ENCODE assay signal across 1 cellular context in the genomic region with DNA sequence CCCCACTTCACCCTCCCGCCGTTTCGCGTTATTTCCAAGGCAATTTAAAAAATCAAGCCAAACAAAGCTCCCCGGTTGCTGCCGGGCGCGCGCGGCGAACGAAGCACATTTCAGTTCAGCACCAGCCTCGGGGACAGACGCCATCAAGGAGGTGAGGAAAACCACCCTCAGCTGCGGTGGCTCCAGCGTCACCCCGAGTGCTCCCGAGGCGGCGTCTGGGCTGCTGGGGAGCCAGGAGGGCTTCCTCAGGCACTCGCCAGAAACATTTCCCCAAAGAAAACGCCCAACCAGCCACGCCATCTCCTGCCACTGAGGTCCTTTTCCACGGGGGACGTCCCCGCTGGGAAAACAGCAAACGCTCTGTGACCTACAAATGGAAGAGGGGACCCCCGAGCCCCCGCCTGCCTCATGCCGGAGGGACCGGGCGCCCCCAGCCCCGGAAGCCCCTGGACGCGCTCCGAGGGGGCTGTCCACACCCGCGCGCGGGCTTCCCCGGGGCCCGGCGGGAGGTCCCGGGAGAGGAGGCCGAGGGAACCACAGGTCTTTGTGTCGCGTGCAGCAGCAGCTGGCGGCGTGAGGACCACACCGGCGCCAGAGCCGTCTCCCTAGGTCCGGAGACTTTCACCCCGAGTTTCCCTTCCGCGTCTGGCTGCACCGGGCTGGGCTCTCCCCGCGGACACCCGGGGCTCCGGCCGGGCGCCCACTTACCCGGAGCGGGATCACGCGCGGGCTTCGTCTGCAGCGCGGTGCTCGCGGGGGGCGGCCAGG.
TF ChIP-seq lines count a peak whose summit lies in the region.

No MANE protein-coding gene starts in this region.

TF ChIP-seq in HepG2, 621 proteins besides CTCF, POLR2A, EP300 and RAD21 (continued from another document):
- TF ChIP-seq, protein P1, sequence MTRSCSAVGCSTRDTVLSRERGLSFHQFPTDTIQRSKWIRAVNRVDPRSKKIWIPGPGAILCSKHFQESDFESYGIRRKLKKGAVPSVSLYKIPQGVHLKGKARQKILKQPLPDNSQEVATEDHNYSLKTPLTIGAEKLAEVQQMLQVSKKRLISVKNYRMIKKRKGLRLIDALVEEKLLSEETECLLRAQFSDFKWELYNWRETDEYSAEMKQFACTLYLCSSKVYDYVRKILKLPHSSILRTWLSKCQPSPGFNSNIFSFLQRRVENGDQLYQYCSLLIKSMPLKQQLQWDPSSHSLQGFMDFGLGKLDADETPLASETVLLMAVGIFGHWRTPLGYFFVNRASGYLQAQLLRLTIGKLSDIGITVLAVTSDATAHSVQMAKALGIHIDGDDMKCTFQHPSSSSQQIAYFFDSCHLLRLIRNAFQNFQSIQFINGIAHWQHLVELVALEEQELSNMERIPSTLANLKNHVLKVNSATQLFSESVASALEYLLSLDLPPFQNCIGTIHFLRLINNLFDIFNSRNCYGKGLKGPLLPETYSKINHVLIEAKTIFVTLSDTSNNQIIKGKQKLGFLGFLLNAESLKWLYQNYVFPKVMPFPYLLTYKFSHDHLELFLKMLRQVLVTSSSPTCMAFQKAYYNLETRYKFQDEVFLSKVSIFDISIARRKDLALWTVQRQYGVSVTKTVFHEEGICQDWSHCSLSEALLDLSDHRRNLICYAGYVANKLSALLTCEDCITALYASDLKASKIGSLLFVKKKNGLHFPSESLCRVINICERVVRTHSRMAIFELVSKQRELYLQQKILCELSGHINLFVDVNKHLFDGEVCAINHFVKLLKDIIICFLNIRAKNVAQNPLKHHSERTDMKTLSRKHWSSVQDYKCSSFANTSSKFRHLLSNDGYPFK (CRISPR knock-in tag; IDR thresholded peaks at IDR 0.05; ENCODE audit: borderline replicate concordance): peak; percentile 58; the same call in 1 of the 2 replicates
- TF ChIP-seq CENPX (CRISPR knock-in tag; IDR thresholded peaks at IDR 0.05): no peak
- TF ChIP-seq HOXA9 (CRISPR knock-in tag; IDR thresholded peaks at IDR 0.05; ENCODE audit: borderline replicate concordance): no peak
- TF ChIP-seq PHF21A (CRISPR knock-in tag; IDR thresholded peaks at IDR 0.05): no peak
- TF ChIP-seq ZNF790 (CRISPR knock-in tag; IDR thresholded peaks at IDR 0.05; ENCODE audit: borderline replicate concordance): no peak
- TF ChIP-seq STAT5B (CRISPR knock-in tag; IDR thresholded peaks at IDR 0.05): 0 out of 2 replicates have a peak, but pooled peaks have one; percentile 32
- TF ChIP-seq HES4 (CRISPR knock-in tag; IDR thresholded peaks at IDR 0.05; ENCODE audit: borderline replicate concordance): no peak
- TF ChIP-seq ZSCAN22 (CRISPR knock-in tag; IDR thresholded peaks at IDR 0.05): no peak
- TF ChIP-seq REPIN1 (CRISPR knock-in tag; IDR thresholded peaks at IDR 0.05; ENCODE audit: borderline replicate concordance, low read depth): no peak
- no peak for TF ChIP-seq SMARCE1 (IDR thresholded peaks at IDR 0.05; ENCODE audit: borderline replicate concordance)
- no peak for TF ChIP-seq HMG20B (CRISPR knock-in tag; conservative IDR thresholded peaks at IDR 0.05)
- TF ChIP-seq KMT2A (CRISPR knock-in tag; IDR thresholded peaks at IDR 0.05): peak; percentile 72; the same call in 1 of the 2 replicates
- TF ChIP-seq DNMT3B (CRISPR knock-in tag; conservative IDR thresholded peaks at IDR 0.05): no peak
- TF ChIP-seq ZNF562 (CRISPR knock-in tag; IDR thresholded peaks at IDR 0.05; ENCODE audit: borderline replicate concordance): 0 out of 2 replicates have a peak, but pooled peaks have one; percentile 55
- no peak for TF ChIP-seq TCF7 (IDR thresholded peaks at IDR 0.05; ENCODE audit: low read depth)
- peak; percentile 56; the same call in 1 of the 2 replicates for TF ChIP-seq SALL1 (CRISPR knock-in tag; IDR thresholded peaks at IDR 0.05)
- no peak for TF ChIP-seq ISX (CRISPR knock-in tag; conservative IDR thresholded peaks at IDR 0.05)
- 0 out of 2 replicates have a peak, but pooled peaks have one; percentile 22 for TF ChIP-seq ZNF607 (CRISPR knock-in tag; IDR thresholded peaks at IDR 0.05; ENCODE audit: borderline replicate concordance)
- no peak for TF ChIP-seq ZNF619 (CRISPR knock-in tag; IDR thresholded peaks at IDR 0.05)
- no peak for TF ChIP-seq HOXA7 (CRISPR knock-in tag; IDR thresholded peaks at IDR 0.05)
- peak; percentile 19; the same call in 1 of the 2 replicates for TF ChIP-seq GABPB1 (CRISPR knock-in tag; IDR thresholded peaks at IDR 0.05)
- TF ChIP-seq, protein P2, sequence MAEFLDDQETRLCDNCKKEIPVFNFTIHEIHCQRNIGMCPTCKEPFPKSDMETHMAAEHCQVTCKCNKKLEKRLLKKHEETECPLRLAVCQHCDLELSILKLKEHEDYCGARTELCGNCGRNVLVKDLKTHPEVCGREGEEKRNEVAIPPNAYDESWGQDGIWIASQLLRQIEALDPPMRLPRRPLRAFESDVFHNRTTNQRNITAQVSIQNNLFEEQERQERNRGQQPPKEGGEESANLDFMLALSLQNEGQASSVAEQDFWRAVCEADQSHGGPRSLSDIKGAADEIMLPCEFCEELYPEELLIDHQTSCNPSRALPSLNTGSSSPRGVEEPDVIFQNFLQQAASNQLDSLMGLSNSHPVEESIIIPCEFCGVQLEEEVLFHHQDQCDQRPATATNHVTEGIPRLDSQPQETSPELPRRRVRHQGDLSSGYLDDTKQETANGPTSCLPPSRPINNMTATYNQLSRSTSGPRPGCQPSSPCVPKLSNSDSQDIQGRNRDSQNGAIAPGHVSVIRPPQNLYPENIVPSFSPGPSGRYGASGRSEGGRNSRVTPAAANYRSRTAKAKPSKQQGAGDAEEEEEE (CRISPR knock-in tag; IDR thresholded peaks at IDR 0.05; ENCODE audit: borderline replicate concordance): no peak
- peak; percentile 23; the same call in 1 of the 2 replicates for TF ChIP-seq GFI1 (CRISPR knock-in tag; IDR thresholded peaks at IDR 0.05; ENCODE audit: borderline replicate concordance)
- TF ChIP-seq PHF8 (CRISPR knock-in tag; IDR thresholded peaks at IDR 0.05): peak; percentile 29; the same call in 1 of the 2 replicates
- TF ChIP-seq CAMTA2 (CRISPR knock-in tag; IDR thresholded peaks at IDR 0.05; ENCODE audit: borderline replicate concordance): no peak
- no peak for TF ChIP-seq KAT7 (CRISPR knock-in tag; IDR thresholded peaks at IDR 0.05; ENCODE audit: borderline replicate concordance)
- TF ChIP-seq ZSCAN31 (CRISPR knock-in tag; IDR thresholded peaks at IDR 0.05; ENCODE audit: low read depth): no peak
- TF ChIP-seq AGO2 (optimal IDR thresholded peaks at IDR 0.05; ENCODE audit: low read depth, low read length): peak; percentile 72
- TF ChIP-seq, protein P3, sequence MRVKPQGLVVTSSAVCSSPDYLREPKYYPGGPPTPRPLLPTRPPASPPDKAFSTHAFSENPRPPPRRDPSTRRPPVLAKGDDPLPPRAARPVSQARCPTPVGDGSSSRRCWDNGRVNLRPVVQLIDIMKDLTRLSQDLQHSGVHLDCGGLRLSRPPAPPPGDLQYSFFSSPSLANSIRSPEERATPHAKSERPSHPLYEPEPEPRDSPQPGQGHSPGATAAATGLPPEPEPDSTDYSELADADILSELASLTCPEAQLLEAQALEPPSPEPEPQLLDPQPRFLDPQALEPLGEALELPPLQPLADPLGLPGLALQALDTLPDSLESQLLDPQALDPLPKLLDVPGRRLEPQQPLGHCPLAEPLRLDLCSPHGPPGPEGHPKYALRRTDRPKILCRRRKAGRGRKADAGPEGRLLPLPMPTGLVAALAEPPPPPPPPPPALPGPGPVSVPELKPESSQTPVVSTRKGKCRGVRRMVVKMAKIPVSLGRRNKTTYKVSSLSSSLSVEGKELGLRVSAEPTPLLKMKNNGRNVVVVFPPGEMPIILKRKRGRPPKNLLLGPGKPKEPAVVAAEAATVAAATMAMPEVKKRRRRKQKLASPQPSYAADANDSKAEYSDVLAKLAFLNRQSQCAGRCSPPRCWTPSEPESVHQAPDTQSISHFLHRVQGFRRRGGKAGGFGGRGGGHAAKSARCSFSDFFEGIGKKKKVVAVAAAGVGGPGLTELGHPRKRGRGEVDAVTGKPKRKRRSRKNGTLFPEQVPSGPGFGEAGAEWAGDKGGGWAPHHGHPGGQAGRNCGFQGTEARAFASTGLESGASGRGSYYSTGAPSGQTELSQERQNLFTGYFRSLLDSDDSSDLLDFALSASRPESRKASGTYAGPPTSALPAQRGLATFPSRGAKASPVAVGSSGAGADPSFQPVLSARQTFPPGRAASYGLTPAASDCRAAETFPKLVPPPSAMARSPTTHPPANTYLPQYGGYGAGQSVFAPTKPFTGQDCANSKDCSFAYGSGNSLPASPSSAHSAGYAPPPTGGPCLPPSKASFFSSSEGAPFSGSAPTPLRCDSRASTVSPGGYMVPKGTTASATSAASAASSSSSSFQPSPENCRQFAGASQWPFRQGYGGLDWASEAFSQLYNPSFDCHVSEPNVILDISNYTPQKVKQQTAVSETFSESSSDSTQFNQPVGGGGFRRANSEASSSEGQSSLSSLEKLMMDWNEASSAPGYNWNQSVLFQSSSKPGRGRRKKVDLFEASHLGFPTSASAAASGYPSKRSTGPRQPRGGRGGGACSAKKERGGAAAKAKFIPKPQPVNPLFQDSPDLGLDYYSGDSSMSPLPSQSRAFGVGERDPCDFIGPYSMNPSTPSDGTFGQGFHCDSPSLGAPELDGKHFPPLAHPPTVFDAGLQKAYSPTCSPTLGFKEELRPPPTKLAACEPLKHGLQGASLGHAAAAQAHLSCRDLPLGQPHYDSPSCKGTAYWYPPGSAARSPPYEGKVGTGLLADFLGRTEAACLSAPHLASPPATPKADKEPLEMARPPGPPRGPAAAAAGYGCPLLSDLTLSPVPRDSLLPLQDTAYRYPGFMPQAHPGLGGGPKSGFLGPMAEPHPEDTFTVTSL (CRISPR knock-in tag; IDR thresholded peaks at IDR 0.05; ENCODE audit: borderline replicate concordance): peak; percentile 37; the same call in 1 of the 2 replicates
- TF ChIP-seq ZNF781 (CRISPR knock-in tag; IDR thresholded peaks at IDR 0.05; ENCODE audit: borderline replicate concordance, not compliant biosample characterization): peak; percentile 14
- no peak for TF ChIP-seq ZNF274 (CRISPR knock-in tag; IDR thresholded peaks at IDR 0.05)
- no peak for TF ChIP-seq ZNF761 (CRISPR knock-in tag; conservative IDR thresholded peaks at IDR 0.05)
- TF ChIP-seq TGIF2 (CRISPR knock-in tag; IDR thresholded peaks at IDR 0.05): 0 out of 2 replicates have a peak, but pooled peaks have one; percentile 16
- TF ChIP-seq EHMT2 (IDR thresholded peaks at IDR 0.05; ENCODE audit: borderline replicate concordance, low read depth, low read length): 0 out of 2 replicates have a peak, but pooled peaks have one; percentile 68
- TF ChIP-seq ZNF564 (CRISPR knock-in tag; IDR thresholded peaks at IDR 0.05): 0 out of 2 replicates have a peak, but pooled peaks have one; percentile 65
- TF ChIP-seq MAFG (CRISPR knock-in tag; IDR thresholded peaks at IDR 0.05): no peak
- TF ChIP-seq YY1 (IDR thresholded peaks at IDR 0.05; ENCODE audit: insufficient read depth, insufficient replicate concordance, low read depth, low read length): peak; percentile 24
- TF ChIP-seq, protein P4, sequence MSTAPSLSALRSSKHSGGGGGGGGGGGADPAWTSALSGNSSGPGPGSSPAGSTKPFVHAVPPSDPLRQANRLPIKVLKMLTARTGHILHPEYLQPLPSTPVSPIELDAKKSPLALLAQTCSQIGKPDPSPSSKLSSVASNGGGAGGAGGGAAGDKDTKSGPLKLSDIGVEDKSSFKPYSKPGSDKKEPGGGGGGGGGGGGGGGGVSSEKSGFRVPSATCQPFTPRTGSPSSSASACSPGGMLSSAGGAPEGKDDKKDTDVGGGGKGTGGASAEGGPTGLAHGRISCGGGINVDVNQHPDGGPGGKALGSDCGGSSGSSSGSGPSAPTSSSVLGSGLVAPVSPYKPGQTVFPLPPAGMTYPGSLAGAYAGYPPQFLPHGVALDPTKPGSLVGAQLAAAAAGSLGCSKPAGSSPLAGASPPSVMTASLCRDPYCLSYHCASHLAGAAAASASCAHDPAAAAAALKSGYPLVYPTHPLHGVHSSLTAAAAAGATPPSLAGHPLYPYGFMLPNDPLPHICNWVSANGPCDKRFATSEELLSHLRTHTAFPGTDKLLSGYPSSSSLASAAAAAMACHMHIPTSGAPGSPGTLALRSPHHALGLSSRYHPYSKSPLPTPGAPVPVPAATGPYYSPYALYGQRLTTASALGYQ (CRISPR knock-in tag; IDR thresholded peaks at IDR 0.05): no peak
- TF ChIP-seq, protein P5, sequence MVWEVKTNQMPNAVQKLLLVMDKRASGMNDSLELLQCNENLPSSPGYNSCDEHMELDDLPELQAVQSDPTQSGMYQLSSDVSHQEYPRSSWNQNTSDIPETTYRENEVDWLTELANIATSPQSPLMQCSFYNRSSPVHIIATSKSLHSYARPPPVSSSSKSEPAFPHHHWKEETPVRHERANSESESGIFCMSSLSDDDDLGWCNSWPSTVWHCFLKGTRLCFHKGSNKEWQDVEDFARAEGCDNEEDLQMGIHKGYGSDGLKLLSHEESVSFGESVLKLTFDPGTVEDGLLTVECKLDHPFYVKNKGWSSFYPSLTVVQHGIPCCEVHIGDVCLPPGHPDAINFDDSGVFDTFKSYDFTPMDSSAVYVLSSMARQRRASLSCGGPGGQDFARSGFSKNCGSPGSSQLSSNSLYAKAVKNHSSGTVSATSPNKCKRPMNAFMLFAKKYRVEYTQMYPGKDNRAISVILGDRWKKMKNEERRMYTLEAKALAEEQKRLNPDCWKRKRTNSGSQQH (CRISPR knock-in tag; IDR thresholded peaks at IDR 0.05; ENCODE audit: low read depth): 0 out of 2 replicates have a peak, but pooled peaks have one; percentile 58
- TF ChIP-seq, protein P6, sequence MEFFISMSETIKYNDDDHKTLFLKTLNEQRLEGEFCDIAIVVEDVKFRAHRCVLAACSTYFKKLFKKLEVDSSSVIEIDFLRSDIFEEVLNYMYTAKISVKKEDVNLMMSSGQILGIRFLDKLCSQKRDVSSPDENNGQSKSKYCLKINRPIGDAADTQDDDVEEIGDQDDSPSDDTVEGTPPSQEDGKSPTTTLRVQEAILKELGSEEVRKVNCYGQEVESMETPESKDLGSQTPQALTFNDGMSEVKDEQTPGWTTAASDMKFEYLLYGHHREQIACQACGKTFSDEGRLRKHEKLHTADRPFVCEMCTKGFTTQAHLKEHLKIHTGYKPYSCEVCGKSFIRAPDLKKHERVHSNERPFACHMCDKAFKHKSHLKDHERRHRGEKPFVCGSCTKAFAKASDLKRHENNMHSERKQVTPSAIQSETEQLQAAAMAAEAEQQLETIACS (CRISPR knock-in tag; IDR thresholded peaks at IDR 0.05): no peak; the same call in 1 of the 2 replicates
- no peak for TF ChIP-seq ZNF839 (CRISPR knock-in tag; IDR thresholded peaks at IDR 0.05; ENCODE audit: borderline replicate concordance)
- TF ChIP-seq, protein P7, sequence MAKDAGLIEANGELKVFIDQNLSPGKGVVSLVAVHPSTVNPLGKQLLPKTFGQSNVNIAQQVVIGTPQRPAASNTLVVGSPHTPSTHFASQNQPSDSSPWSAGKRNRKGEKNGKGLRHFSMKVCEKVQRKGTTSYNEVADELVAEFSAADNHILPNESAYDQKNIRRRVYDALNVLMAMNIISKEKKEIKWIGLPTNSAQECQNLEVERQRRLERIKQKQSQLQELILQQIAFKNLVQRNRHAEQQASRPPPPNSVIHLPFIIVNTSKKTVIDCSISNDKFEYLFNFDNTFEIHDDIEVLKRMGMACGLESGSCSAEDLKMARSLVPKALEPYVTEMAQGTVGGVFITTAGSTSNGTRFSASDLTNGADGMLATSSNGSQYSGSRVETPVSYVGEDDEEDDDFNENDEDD (CRISPR knock-in tag; IDR thresholded peaks at IDR 0.05; ENCODE audit: borderline replicate concordance): no peak; the same call in 1 of the 2 replicates
- no peak for TF ChIP-seq ZNF792 (CRISPR knock-in tag; IDR thresholded peaks at IDR 0.05)
